In genomic region chr4:89558147-89558546, GRCh38 we compare ENCODE assay signal across 10 cellular contexts.
A peak's percentile ranks its signal among the peaks of the same experiment; 100 is the strongest.
DNase-seq lines count a peak whose midpoint lies in the region; ATAC-seq and TF ChIP-seq lines count a peak whose summit lies in the region.
"Had no signal": no experiment of that assay in that cellular context is flagged by ENCODE, and none has a peak within 500 bp of the region (broad histone marks: within the 10 kb centered on the region; RNA-seq: fewer than 3 reads in every experiment).

No MANE protein-coding gene starts in this region.

- H3K36me3 ChIP-seq in neural progenitor cell, result no peaks in the 10 kb centered on the region
- H3K36me3 ChIP-seq: ovary had no signal

- no peak overlapping the region for H3K27ac ChIP-seq in neural progenitor cell
- H3K27ac ChIP-seq: ovary had no signal

- peaks cover 11% of the 10 kb centered on the region for H3K27me3 ChIP-seq in neural progenitor cell
- H3K27me3 ChIP-seq: ovary had no signal

- ATAC-seq in activated CD8-positive, alpha-beta memory T cell treated with anti-CD3 and anti-CD28 coated beads, Interleukin-2, amount 10 ng/mL, durations not matched to agents 7 days and 5 days, result no peak

- no peaks in the 10 kb centered on the region for H3K27me3 Mint-ChIP-seq in neural progenitor cell (ENCODE audit: insufficient read depth, low read depth)
- H3K27me3 Mint-ChIP-seq in activated CD8-positive, alpha-beta memory T cell treated with anti-CD3 and anti-CD28 coated beads, Interleukin-2, amount 10 ng/mL, durations not matched to agents 7 days and 5 days, result peaks cover 27% of the 10 kb centered on the region

- peaks cover 18% of the 10 kb centered on the region for H3K4me1 ChIP-seq in neural progenitor cell

- no peaks in the 10 kb centered on the region for H4K20me1 ChIP-seq in neural progenitor cell (ENCODE audit: low read depth)

- no peaks in the 10 kb centered on the region for H3K9me3 ChIP-seq in neural progenitor cell (ENCODE audit: low read depth)
- H3K9me3 ChIP-seq: ovary had no signal

- in situ Hi-C loops in astrocyte of the spinal cord (cut with HindIII; ENCODE audit: low sequenced_read_pairs), result no loop called here

- H3K9me3 Mint-ChIP-seq in neural progenitor cell, result no peaks in the 10 kb centered on the region
- H3K9me3 Mint-ChIP-seq in activated CD8-positive, alpha-beta memory T cell treated with anti-CD3 and anti-CD28 coated beads, Interleukin-2, amount 10 ng/mL, durations not matched to agents 7 days and 5 days (ENCODE audit: low read depth), result no peaks in the 10 kb centered on the region

- CTCF ChIA-PET in activated CD8-positive, alpha-beta memory T cell treated with anti-CD3 and anti-CD28 coated beads, Interleukin-2, amount 10 ng/mL, durations not matched to agents 7 days and 5 days (lab: Charles Lee), result no interaction called here

- H3K4me2 ChIP-seq in neural progenitor cell, result no peak overlapping the region

- H3F3A ChIP-seq in neural progenitor cell (ENCODE audit: low read depth), result no peaks in the 10 kb centered on the region

- no peak overlapping the region for H3K4me3 Mint-ChIP-seq in neural progenitor cell
- H3K4me3 Mint-ChIP-seq in activated CD8-positive, alpha-beta memory T cell treated with anti-CD3 and anti-CD28 coated beads, Interleukin-2, amount 10 ng/mL, durations not matched to agents 7 days and 5 days, result no peak overlapping the region

- peak; percentile 49 for TF ChIP-seq CTCF in GM12864 (IDR thresholded peaks at IDR 0.05; ENCODE audit: low read depth, low read length, missing control alignments)
- peak; percentile 51 for TF ChIP-seq CTCF in LNCaP clone FGC (IDR thresholded peaks at IDR 0.05; ENCODE audit: control insufficient read depth, extremely low read depth, insufficient read depth)
- TF ChIP-seq CTCF in astrocyte of the spinal cord (IDR thresholded peaks at IDR 0.05; ENCODE audit: low read depth, low read length), result peak; percentile 53
- TF ChIP-seq CTCF in neural progenitor cell (IDR thresholded peaks at IDR 0.05), result peak; percentile 59

- no peak overlapping the region for H3K9ac ChIP-seq in neural progenitor cell

- no peak for DNase-seq in GM12864 (ENCODE audit: low read depth)
- DNase-seq in LNCaP clone FGC (ENCODE audit: low read depth), result no peak
- DNase-seq in astrocyte of the spinal cord (ENCODE audit: low read depth, low spot score), result no peak
- DNase-seq in neural progenitor cell (ENCODE audit: low spot score), result peak; percentile 25
- no peak for DNase-seq in DMS79 (lab: John Stamatoyannopoulos, UW)
- no peak for DNase-seq in NOMO-1 (lab: John Stamatoyannopoulos, UW; ENCODE audit: unreplicated experiment in 2 of 2)
- no peak for DNase-seq in activated CD8-positive, alpha-beta memory T cell treated with anti-CD3 and anti-CD28 coated beads, Interleukin-2, amount 10 ng/mL, durations not matched to agents 7 days and 5 days
- DNase-seq: activated CD4-positive, alpha-beta T cell treated with anti-CD3 and anti-CD28 coated beads, Interleukin-2, amount 50 U/mL, for 1 hour; central memory CD4-positive, alpha-beta T cell; ovary had no signal

- no peaks in the 10 kb centered on the region for H3K36me3 Mint-ChIP-seq in neural progenitor cell
- no peaks in the 10 kb centered on the region for H3K36me3 Mint-ChIP-seq in activated CD8-positive, alpha-beta memory T cell treated with anti-CD3 and anti-CD28 coated beads, Interleukin-2, amount 10 ng/mL, durations not matched to agents 7 days and 5 days

- H3K4me3 ChIP-seq in GM12864 (ENCODE audit: low read depth, low read length) (no peak overlapping the region), LNCaP clone FGC (ENCODE audit: low read depth, low read length) (no peak overlapping the region), astrocyte of the spinal cord (ENCODE audit: low read depth, low read length) (no peak overlapping the region), neural progenitor cell (no peak overlapping the region)
- H3K4me3 ChIP-seq: ovary had no signal

- no peaks in the 10 kb centered on the region for H3K79me2 ChIP-seq in neural progenitor cell (ENCODE audit: low read depth)

- H3K4me1 Mint-ChIP-seq in neural progenitor cell, result peaks cover 15% of the 10 kb centered on the region
- peaks cover 3% of the 10 kb centered on the region for H3K4me1 Mint-ChIP-seq in activated CD8-positive, alpha-beta memory T cell treated with anti-CD3 and anti-CD28 coated beads, Interleukin-2, amount 10 ng/mL, durations not matched to agents 7 days and 5 days

- no peak overlapping the region for H3K27ac Mint-ChIP-seq in neural progenitor cell
- no peak overlapping the region for H3K27ac Mint-ChIP-seq in activated CD8-positive, alpha-beta memory T cell treated with anti-CD3 and anti-CD28 coated beads, Interleukin-2, amount 10 ng/mL, durations not matched to agents 7 days and 5 days

- H2AFZ ChIP-seq in neural progenitor cell (replicated peaks), result no peak overlapping the region
